In the genomic region with DNA sequence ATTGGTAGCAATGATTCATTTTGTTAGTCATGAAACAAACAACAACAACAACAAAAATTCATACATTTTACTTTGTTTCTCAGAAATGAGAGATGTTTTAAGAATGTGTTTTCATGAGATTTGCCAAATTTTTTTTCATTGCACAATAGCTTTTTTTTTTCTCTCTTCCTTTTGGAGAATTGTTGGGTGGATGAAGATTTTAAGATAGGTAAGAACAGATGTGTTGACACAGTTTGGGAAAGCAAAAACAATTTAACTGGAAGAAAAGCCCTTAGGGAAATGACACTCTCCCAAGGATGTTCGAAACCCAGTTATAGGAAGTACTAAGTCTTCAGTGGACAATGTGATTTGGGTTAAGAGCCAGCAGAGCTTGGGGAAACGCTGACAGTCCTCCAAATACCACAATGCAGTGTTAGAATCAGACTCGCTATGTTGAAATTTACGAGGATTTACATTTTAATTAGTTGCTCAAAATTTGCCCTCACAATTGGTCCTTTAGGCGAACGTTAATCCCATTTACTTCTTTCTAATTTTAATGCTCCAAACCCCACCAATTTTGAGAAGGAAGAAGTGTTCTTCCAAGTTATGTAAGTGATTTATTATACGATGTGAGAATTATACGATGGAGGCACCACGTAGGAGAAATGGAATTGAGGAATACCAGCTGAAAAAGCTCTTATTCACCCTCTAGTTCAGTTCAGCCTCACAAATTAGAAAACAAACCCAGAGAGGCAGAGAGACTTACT, we compare ENCODE assay signal across 20 cellular contexts.
DNase-seq lines count a peak whose midpoint lies in the region; ATAC-seq, FAIRE-seq and TF ChIP-seq lines count a peak whose summit lies in the region.
"Had no signal": no experiment of that assay in that cellular context is flagged by ENCODE, and none has a peak within 500 bp of the region (broad histone marks: within the 10 kb centered on the region; RNA-seq: fewer than 3 reads in every experiment).

No MANE protein-coding gene starts in this region.

- CTCF ChIA-PET in HepG2 (lab: Yijun Ruan, JAX; ENCODE audit: low intra/inter-chr PET ratio, low total read pairs), result no interaction called here

- H3K27me3 Mint-ChIP-seq in natural killer cell treated with Interleukin-12 subunit alpha and Interleukin-12 subunit beta and Interleukin-15 and Interleukin-18, amount 100 ng/mL, for 72 hours, result peaks cover 0 to 2% of the 10 kb centered on the region in 2 donors
- H3K27me3 Mint-ChIP-seq: effector memory CD8-positive, alpha-beta T cell had no signal

- H3K9me2 ChIP-seq in Karpas-422 (replicated peaks; ENCODE audit: insufficient read depth, low read length), result no peaks in the 10 kb centered on the region

- no peak for TF ChIP-seq CTCF in HepG2 (CRISPR knock-in tag; IDR thresholded peaks at IDR 0.05)

- no peak overlapping the region for H3K4me2 ChIP-seq in Karpas-422 (ENCODE audit: low read depth, low read length, poor library complexity, severe bottlenecking)
- H3K4me2 ChIP-seq in HepG2 (ENCODE audit: low read depth, low read length), result no peak overlapping the region

- H3K4me3 ChIP-seq in Karpas-422 (ENCODE audit: low read length) (no peak overlapping the region), adipocyte (ENCODE audit: low read length) (no peak overlapping the region), HepG2 (replicated peaks in 1 of 3; ENCODE audit: insufficient read depth in 1 of 3, low read depth in 2 of 3, low read length in 3 of 3) (no peak overlapping the region)

- DNase-seq in Ammon's horn (ENCODE audit: low spot score), result peak; percentile 25
- DNase-seq in Karpas-422, result peak; percentile 35
- DNase-seq in adipocyte (ENCODE audit: low read depth), result peak; percentile 77
- no peak for DNase-seq in HepG2 (ENCODE audit: low spot score)
- DNase-seq in natural killer cell treated with Interleukin-12 subunit alpha and Interleukin-12 subunit beta and Interleukin-15 and Interleukin-18, amount 100 ng/mL, for 72 hours (ENCODE audit: low spot score), result no peak
- no peak for DNase-seq in activated CD8-positive, alpha-beta memory T cell treated with anti-CD3 and anti-CD28 coated beads, Interleukin-2, amount 50 U/mL, for 48 hours
- no peak for DNase-seq in NCI-H1436 (lab: John Stamatoyannopoulos, UW)
- DNase-seq: activated naive CD4-positive, alpha-beta T cell treated with Interleukin-2 at 50 U/mL for 16 hours; DMS53; effector memory CD8-positive, alpha-beta T cell; GOT3; immature natural killer cell; NCI-H1436 treated with DMSO at 0.1 percent for 48 hours; NCI-H510A treated with DMSO at 0.1 percent for 48 hours; right cardiac atrium; stimulated activated CD4-positive, alpha-beta T cell treated with anti-CD3 and anti-CD28 coated beads, Interleukin-1b, Interleukin-23, amount 100 ng/mL, for 48 hours had no signal

- no peak overlapping the region for H3K27ac Mint-ChIP-seq in natural killer cell treated with Interleukin-12 subunit alpha and Interleukin-12 subunit beta and Interleukin-15 and Interleukin-18, amount 100 ng/mL, for 72 hours
- H3K27ac Mint-ChIP-seq: effector memory CD8-positive, alpha-beta T cell had no signal

- intact Hi-C loops in HepG2 (cut with micrococcal nuclease; ENCODE audit: unreplicated experiment), result no loop called here

- no peaks in the 10 kb centered on the region for H3K36me3 Mint-ChIP-seq in natural killer cell treated with Interleukin-12 subunit alpha and Interleukin-12 subunit beta and Interleukin-15 and Interleukin-18, amount 100 ng/mL, for 72 hours

- H3K4me1 ChIP-seq in Karpas-422 (ENCODE audit: low read length), result peaks cover 18% of the 10 kb centered on the region
- peaks cover 11% of the 10 kb centered on the region for H3K4me1 ChIP-seq in adipocyte (ENCODE audit: control insufficient read depth, insufficient read depth, low read length)
- H3K4me1 ChIP-seq in HepG2 (ENCODE audit: insufficient read depth, low read length), result peaks cover 38% of the 10 kb centered on the region

- no peak for TF ChIP-seq POLR2A in HepG2 (IDR thresholded peaks at IDR 0.05; ENCODE audit: insufficient read depth in 1 of 2, low read depth in 2 of 2, low read length in 2 of 2)

- POLR2A ChIA-PET in HepG2 (lab: Yijun Ruan, JAX), result no interaction called here

- no peak overlapping the region for H3K4me3 Mint-ChIP-seq in natural killer cell treated with Interleukin-12 subunit alpha and Interleukin-12 subunit beta and Interleukin-15 and Interleukin-18, amount 100 ng/mL, for 72 hours
- H3K4me3 Mint-ChIP-seq: effector memory CD8-positive, alpha-beta T cell; immature natural killer cell; neural crest cell had no signal

- H3K9ac ChIP-seq in Karpas-422 (ENCODE audit: low read length) (no peak overlapping the region), adipocyte (ENCODE audit: low read length) (no peak overlapping the region), HepG2 (ENCODE audit: insufficient read depth, low read depth, low read length) (no peak overlapping the region)

- no peak for FAIRE-seq in HepG2 (lab: Jason Lieb, UNC)
- FAIRE-seq: RCC 7860 had no signal

- 58% methylated on average over 9 of the region's 9 CpGs for WGBS in HepG2 (ENCODE audit: low lambda C conversion rate)

- in situ Hi-C loops in HepG2 (cut with HindIII; ENCODE audit: extremely low pct_ligation_motif_present, low pct_unique_long_range_greater_than_20kb), result no loop called here

- peaks cover 24 to 27% of the 10 kb centered on the region in 2 donors for H3K4me1 Mint-ChIP-seq in natural killer cell treated with Interleukin-12 subunit alpha and Interleukin-12 subunit beta and Interleukin-15 and Interleukin-18, amount 100 ng/mL, for 72 hours (ENCODE audit: low read depth in 2 of 2)

- H3K79me2 ChIP-seq in Karpas-422 (ENCODE audit: low read length), result no peaks in the 10 kb centered on the region
- no peaks in the 10 kb centered on the region for H3K79me2 ChIP-seq in HepG2 (ENCODE audit: insufficient read depth, low read length)

- H3K9me3 Mint-ChIP-seq in natural killer cell treated with Interleukin-12 subunit alpha and Interleukin-12 subunit beta and Interleukin-15 and Interleukin-18, amount 100 ng/mL, for 72 hours, result peaks cover 4% of the 10 kb centered on the region
- H3K9me3 Mint-ChIP-seq: effector memory CD8-positive, alpha-beta T cell; immature natural killer cell; neural crest cell had no signal

- H2AFZ ChIP-seq in Karpas-422 (ENCODE audit: low read length), result no peak overlapping the region
- no peak overlapping the region for H2AFZ ChIP-seq in HepG2 (ENCODE audit: low read length)

- TF ChIP-seq RAD21 in HepG2 (CRISPR knock-in tag; IDR thresholded peaks at IDR 0.05), result no peak

- H4K20me1 ChIP-seq in Karpas-422 (ENCODE audit: insufficient read depth, low read depth, low read length) (no peaks in the 10 kb centered on the region), HepG2 (ENCODE audit: insufficient read depth, low read length) (no peaks in the 10 kb centered on the region)

- H3K27me3 ChIP-seq in Karpas-422 (ENCODE audit: low read length), result no peaks in the 10 kb centered on the region
- H3K27me3 ChIP-seq in adipocyte (replicated peaks; ENCODE audit: control insufficient read depth, insufficient read depth, low read length), result peaks cover 8% of the 10 kb centered on the region
- peaks cover 2 to 15% of the 10 kb centered on the region in 2 experiments; a peak in 3 of 5 replicates for H3K27me3 ChIP-seq in HepG2 (ENCODE audit: control insufficient read depth in 1 of 2, insufficient read depth in 2 of 2, low read length in 2 of 2)

- BruUV-seq in HepG2 (replicated peaks; lab: Mats Ljungman, UMichigan), result no TSS peak

- H3K36me3 ChIP-seq in Karpas-422 (ENCODE audit: insufficient read depth, low read length), result no peaks in the 10 kb centered on the region
- H3K36me3 ChIP-seq in adipocyte (ENCODE audit: control insufficient read depth, insufficient read depth, low read length, severe bottlenecking), result no peaks in the 10 kb centered on the region
- no peaks in the 10 kb centered on the region for H3K36me3 ChIP-seq in HepG2 (replicated peaks in 1 of 2; ENCODE audit: control insufficient read depth in 1 of 2, insufficient read depth in 2 of 2, low read length in 2 of 2)

- ATAC-seq in HepG2 (no peak), HG02571 (IDR thresholded peaks at IDR 0.05; ENCODE audit: unreplicated experiment) (no peak)
- no peak for ATAC-seq in natural killer cell treated with Interleukin-12 subunit alpha and Interleukin-12 subunit beta and Interleukin-15 and Interleukin-18, amount 100 ng/mL, for 72 hours
- ATAC-seq: activated CD4-positive, CD25-positive, alpha-beta regulatory T cell treated with anti-CD3 and anti-CD28 coated beads, Interleukin-2, amount 50 U/mL, for 24 hours; effector memory CD8-positive, alpha-beta T cell; right cardiac atrium had no signal

- no peak for TF ChIP-seq EP300 in HepG2 (IDR thresholded peaks at IDR 0.05; ENCODE audit: low read depth in 2 of 2, low read length in 2 of 2)
- no peak for TF ChIP-seq EP300 in HepG2 (CRISPR knock-in tag; IDR thresholded peaks at IDR 0.05; ENCODE audit: borderline replicate concordance)

- no peak overlapping the region for H3K27ac ChIP-seq in Karpas-422 (ENCODE audit: low read length)
- no peak overlapping the region for H3K27ac ChIP-seq in HepG2 (ENCODE audit: extremely low read length, insufficient read depth, low read length)

- H3K9me3 ChIP-seq in Karpas-422 (ENCODE audit: low read length) (no peaks in the 10 kb centered on the region), adipocyte (ENCODE audit: control insufficient read depth, low read length) (no peaks in the 10 kb centered on the region), HepG2 (ENCODE audit: low read length) (no peaks in the 10 kb centered on the region)

TF ChIP-seq in HepG2, 621 proteins besides CTCF, POLR2A, EP300 and RAD21:
- no peak for TF ChIP-seq ETV5 (CRISPR knock-in tag; IDR thresholded peaks at IDR 0.05; ENCODE audit: borderline replicate concordance)
- peak; percentile 15; the same call in 1 of the 2 replicates for TF ChIP-seq CEBPB (IDR thresholded peaks at IDR 0.05; ENCODE audit: borderline replicate concordance, low read depth, low read length)

Comparison
In these comparisons a context has a peak if more than half of its experiments do, and no peak if none do; other contexts are left out.
1. DNase-seq: peak in Ammon's horn (single experiment), Karpas-422 (single experiment) and adipocyte (single experiment); none in HepG2 (single experiment), natural killer cell treated with Interleukin-12 subunit alpha and Interleukin-12 subunit beta and Interleukin-15 and Interleukin-18, amount 100 ng/mL, for 72 hours (single experiment), activated CD8-positive, alpha-beta memory T cell treated with anti-CD3 and anti-CD28 coated beads, Interleukin-2, amount 50 U/mL, for 48 hours (single experiment) and NCI-H1436 (single experiment).